In genomic region chr5:135329913-135330797, GRCh38 we compare ENCODE assay signal across 2 cellular contexts.
TF ChIP-seq lines count a peak whose summit lies in the region.

No MANE protein-coding gene starts in this region.

TF ChIP-seq in IMR-90, 13 proteins besides CTCF, POLR2A, EP300 and RAD21:
- no peak for TF ChIP-seq MXI1 (IDR thresholded peaks at IDR 0.05; ENCODE audit: borderline replicate concordance, low read depth, low read length)
- TF ChIP-seq SMC3 (IDR thresholded peaks at IDR 0.05; ENCODE audit: low read depth, low read length) = no peak

TF ChIP-seq in K562, 482 proteins besides CTCF, POLR2A, EP300 and RAD21:
- no peak for TF ChIP-seq NR2C2 (CRISPR knock-in tag; IDR thresholded peaks at IDR 0.05)
- TF ChIP-seq NR2C2 (tag; IDR thresholded peaks at IDR 0.05) = peak; percentile 3; the same call in 1 of the 2 replicates
- TF ChIP-seq STAT5B (CRISPR knock-in tag; IDR thresholded peaks at IDR 0.05) = no peak
